ENCODE assay signal across 8 cellular contexts in genomic region chr4:65007841-65008439, GRCh38.
DNase-seq lines count a peak whose midpoint lies in the region; ATAC-seq and TF ChIP-seq lines count a peak whose summit lies in the region.

No MANE protein-coding gene starts in this region.

- ATAC-seq in GM18505 (IDR thresholded peaks at IDR 0.05; ENCODE audit: unreplicated experiment) = peak; percentile 62
- ATAC-seq in GM21526 (IDR thresholded peaks at IDR 0.05; ENCODE audit: low FRiP score, unreplicated experiment) = no peak
- no peak for ATAC-seq in GM21515 (IDR thresholded peaks at IDR 0.05; ENCODE audit: unreplicated experiment)
- no peak for ATAC-seq in HG02840 (IDR thresholded peaks at IDR 0.05; ENCODE audit: low FRiP score, unreplicated experiment)

- H3K27me3 ChIP-seq in brain microvascular endothelial cell (replicated peaks) = no peaks in the 10 kb centered on the region

- DNase-seq in AG10803 (ENCODE audit: low read depth) (peak; percentile 6), NCI-H1930 (lab: John Stamatoyannopoulos, UW) (peak; percentile 3 to 19), brain microvascular endothelial cell (peak; percentile 43), myocyte (ENCODE audit: low read depth) (peak; percentile 52)

- TF ChIP-seq CTCF in AG10803 (conservative IDR thresholded peaks at IDR 0.05; ENCODE audit: low read length) (peak; percentile 40), brain microvascular endothelial cell (IDR thresholded peaks at IDR 0.05; ENCODE audit: low read depth, low read length, missing control alignments) (peak; percentile 70)

- TF ChIP-seq POLR2A in GM18505 (IDR thresholded peaks at IDR 0.05; ENCODE audit: borderline replicate concordance, extremely low read depth, insufficient read depth, insufficient read length) = no peak

- in situ Hi-C loops in brain microvascular endothelial cell (cut with HindIII; ENCODE audit: low pct_ligation_motif_present, low sequenced_read_pairs) = no loop called here

- H3K4me3 ChIP-seq in AG10803 (ENCODE audit: low read length) (no peak overlapping the region), brain microvascular endothelial cell (ENCODE audit: low read depth, low read length) (no peak overlapping the region)

- H3K36me3 ChIP-seq in brain microvascular endothelial cell (replicated peaks) = no peaks in the 10 kb centered on the region

- no peak overlapping the region for H3K27ac ChIP-seq in brain microvascular endothelial cell
